In the genomic region with DNA sequence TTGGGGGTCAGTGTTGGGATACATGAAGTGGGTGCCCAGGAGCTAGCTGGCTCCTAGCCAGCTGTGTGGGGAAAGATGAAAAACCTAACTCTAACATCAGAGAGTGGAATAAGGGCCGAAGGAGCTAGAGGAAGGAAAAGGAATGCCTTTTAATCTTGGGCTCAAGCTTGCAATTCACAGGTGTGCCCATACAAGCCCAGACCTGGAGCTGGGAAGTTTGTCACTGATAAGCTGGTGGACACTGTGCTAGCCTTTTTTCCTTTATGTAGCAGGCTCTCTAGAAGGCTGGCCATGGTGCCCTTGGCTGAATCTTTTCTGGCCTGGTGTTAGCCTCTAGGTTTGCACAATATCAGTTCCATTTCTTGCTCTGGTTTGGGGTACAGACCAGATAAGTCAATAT, we compare ENCODE assay signal across 23 cellular contexts.
"Had no signal": no experiment of that assay in that cellular context is flagged by ENCODE, and none has a peak within 500 bp of the region (broad histone marks: within the 10 kb centered on the region; RNA-seq: fewer than 3 reads in every experiment).

No MANE protein-coding gene starts in this region.

- DNase-seq: effector memory CD8-positive, alpha-beta T cell; heart right ventricle; hypothalamus; left ventricle myocardium inferior; lower lobe of right lung; mucosa of descending colon; naive thymus-derived CD8-positive, alpha-beta T cell; posterior cingulate gyrus; spleen; stimulated activated CD4-positive, alpha-beta T cell treated with anti-CD3 and anti-CD28 coated beads, Interleukin-15, amount 100 ng/mL, for 24 hours; stimulated activated CD4-positive, alpha-beta T cell treated with anti-CD3 and anti-CD28 coated beads, Interleukin-1b, Interleukin-23, amount 100 ng/mL, for 48 hours; stimulated activated CD4-positive, alpha-beta T cell treated with anti-CD3 and anti-CD28 coated beads, Interleukin-4, amount 100 ng/mL, for 24 hours; tibial artery; upper lobe of left lung; uterus had no signal

- H3K27me3 ChIP-seq: tibial artery, upper lobe of left lung, uterus had no signal

- FAIRE-seq: colon, frontal cortex, islet of Langerhans had no signal

- H3K4me3 ChIP-seq: heart right ventricle, left ventricle myocardium inferior, lower lobe of right lung, mucosa of descending colon, spleen, tibial artery, upper lobe of left lung, uterus had no signal

- H3K9me3 Mint-ChIP-seq: dendritic cell treated with granulocyte-macrophage colony-stimulating factor and Interleukin-4, amounts not matched to agents 40 ng/mL and 50 ng/mL, for 4 days; effector memory CD8-positive, alpha-beta T cell; neural crest cell; stimulated activated naive CD8-positive, alpha-beta T cell treated with anti-CD3 and anti-CD28 coated beads, Interleukin-15, Interleukin-2, amounts not matched to agents 100 ng/mL and 50 ng/mL, for 24 hours had no signal

- H3K27ac Mint-ChIP-seq: dendritic cell treated with granulocyte-macrophage colony-stimulating factor and Interleukin-4, amounts not matched to agents 40 ng/mL and 50 ng/mL, for 4 days; effector memory CD8-positive, alpha-beta T cell; naive thymus-derived CD8-positive, alpha-beta T cell; stimulated activated memory B cell treated with anti-CD40 and anti-IgM and Interleukin-4, amounts not matched to agents 10 μg/mL and 1 μg/mL and 100 μg/mL, for 72 hours; stimulated activated naive CD8-positive, alpha-beta T cell treated with anti-CD3 and anti-CD28 coated beads, Interleukin-15, Interleukin-2, amounts not matched to agents 100 ng/mL and 50 ng/mL, for 24 hours had no signal

- H3K4me1 Mint-ChIP-seq: naive thymus-derived CD8-positive, alpha-beta T cell; stimulated activated memory B cell treated with anti-CD40 and anti-IgM and Interleukin-4, amounts not matched to agents 10 μg/mL and 1 μg/mL and 100 μg/mL, for 72 hours had no signal

- H3K4me3 Mint-ChIP-seq: dendritic cell treated with granulocyte-macrophage colony-stimulating factor and Interleukin-4, amounts not matched to agents 40 ng/mL and 50 ng/mL, for 4 days; effector memory CD8-positive, alpha-beta T cell; neural crest cell; stimulated activated memory B cell treated with anti-CD40 and anti-IgM and Interleukin-4, amounts not matched to agents 10 μg/mL and 1 μg/mL and 100 μg/mL, for 72 hours; stimulated activated naive CD8-positive, alpha-beta T cell treated with anti-CD3 and anti-CD28 coated beads, Interleukin-15, Interleukin-2, amounts not matched to agents 100 ng/mL and 50 ng/mL, for 24 hours had no signal

- H3K36me3 ChIP-seq: heart right ventricle, left ventricle myocardium inferior, lower lobe of right lung, spleen, tibial artery, upper lobe of left lung had no signal

- ATAC-seq: effector memory CD8-positive, alpha-beta T cell; heart right ventricle; lower lobe of right lung; mucosa of descending colon; naive thymus-derived CD8-positive, alpha-beta T cell; sciatic nerve; stimulated activated memory B cell treated with anti-CD40 and anti-IgM and Interleukin-4, amounts not matched to agents 10 μg/mL and 1 μg/mL and 100 μg/mL, for 72 hours had no signal
